In genomic region chr3:194561306-194561974, GRCh38 we compare ENCODE assay signal across 14 cellular contexts.
DNase-seq lines count a peak whose midpoint lies in the region; ATAC-seq and TF ChIP-seq lines count a peak whose summit lies in the region.
"Had no signal": no experiment of that assay in that cellular context is flagged by ENCODE, and none has a peak within 500 bp of the region (broad histone marks: within the 10 kb centered on the region; RNA-seq: fewer than 3 reads in every experiment).

No MANE protein-coding gene starts in this region.

- DNase-seq in mammary epithelial cell (peak; percentile 44), MCF 10A (ENCODE audit: unreplicated experiment) (no peak), RPMI7951 (ENCODE audit: low read depth) (peak; percentile 50), epithelial cell of esophagus (ENCODE audit: low read depth) (peak; percentile 38), progenitor cell of endocrine pancreas (ENCODE audit: low spot score, unreplicated experiment) (no peak), Karpas-422 (no peak)
- DNase-seq in stimulated activated effector memory CD8-positive, alpha-beta T cell treated with anti-CD3 and anti-CD28 coated beads, Interleukin-12 subunit alpha, Interleukin-12 subunit beta, amount 100 ng/mL, for 72 hours (ENCODE audit: low spot score in 2 of 2) = no peak
- DNase-seq: C1 segment of cervical spinal cord, hippocampal formation, mesendoderm, retina had no signal

- CTCF ChIA-PET in mammary epithelial cell (lab: Charles Lee; ENCODE audit: low non-redundant PET) (no interaction called here), MCF 10A (lab: Yijun Ruan, JAX) (interaction anchor here (1.1 kb wide), 1 partner anchor 11 kb away, joined by 3 read pairs; no protein-coding TSS in a partner anchor)

- H3K79me2 ChIP-seq in mammary epithelial cell (ENCODE audit: insufficient read depth, low read length) (no peaks in the 10 kb centered on the region), Karpas-422 (ENCODE audit: low read length) (no peaks in the 10 kb centered on the region)

- peak; percentile 65 for ATAC-seq in stimulated activated effector memory CD8-positive, alpha-beta T cell treated with anti-CD3 and anti-CD28 coated beads, Interleukin-12 subunit alpha, Interleukin-12 subunit beta, amount 100 ng/mL, for 72 hours
- no peak for ATAC-seq in GM21576 (IDR thresholded peaks at IDR 0.05; ENCODE audit: unreplicated experiment)

- in situ Hi-C loops in mammary epithelial cell (cut with MboI; ENCODE audit: low sequenced_read_pairs in 2 of 2) = no loop called here

- peaks cover 7% of the 10 kb centered on the region for H3K4me1 Mint-ChIP-seq in MCF 10A (ENCODE audit: insufficient read depth, unreplicated experiment)
- H3K4me1 Mint-ChIP-seq in stimulated activated effector memory CD8-positive, alpha-beta T cell treated with anti-CD3 and anti-CD28 coated beads, Interleukin-12 subunit alpha, Interleukin-12 subunit beta, amount 100 ng/mL, for 72 hours = peaks cover 15% of the 10 kb centered on the region
- peaks cover 7% of the 10 kb centered on the region for H3K4me1 Mint-ChIP-seq in progenitor cell of endocrine pancreas (ENCODE audit: low read depth)

- WGBS in mammary epithelial cell (ENCODE audit: low coverage, missing lambda C conversion rate) = 81% methylated on average over 7 of the region's 7 CpGs

- H3K36me3 ChIP-seq in mammary epithelial cell (ENCODE audit: insufficient read depth, low read length) (no peaks in the 10 kb centered on the region), Karpas-422 (ENCODE audit: insufficient read depth, low read length) (no peaks in the 10 kb centered on the region)

- dilution Hi-C loops in mammary epithelial cell (cut with HindIII; ENCODE audit: low sequenced_read_pairs) = no loop called here

- H2AFZ ChIP-seq in mammary epithelial cell (ENCODE audit: low read depth, low read length) = no peak overlapping the region
- H2AFZ ChIP-seq in Karpas-422 (ENCODE audit: low read length) = no peak overlapping the region

- H3K9me3 ChIP-seq in mammary epithelial cell (replicated peaks; ENCODE audit: insufficient read depth, low read length) (no peaks in the 10 kb centered on the region), Karpas-422 (ENCODE audit: low read length) (no peaks in the 10 kb centered on the region)

- H3K27me3 ChIP-seq in mammary epithelial cell (ENCODE audit: insufficient read depth, low read length) (no peaks in the 10 kb centered on the region), Karpas-422 (ENCODE audit: low read length) (no peaks in the 10 kb centered on the region; the same call in 1 of the 2 replicates)

- H3K27me3 Mint-ChIP-seq in MCF 10A (ENCODE audit: insufficient read depth, unreplicated experiment) = no peaks in the 10 kb centered on the region
- H3K27me3 Mint-ChIP-seq in progenitor cell of endocrine pancreas = no peaks in the 10 kb centered on the region

- H3K4me3 Mint-ChIP-seq in MCF 10A (ENCODE audit: unreplicated experiment) (no peak overlapping the region), progenitor cell of endocrine pancreas (ENCODE audit: low read depth) (no peak overlapping the region)
- H3K4me3 Mint-ChIP-seq in stimulated activated effector memory CD8-positive, alpha-beta T cell treated with anti-CD3 and anti-CD28 coated beads, Interleukin-12 subunit alpha, Interleukin-12 subunit beta, amount 100 ng/mL, for 72 hours = no peak overlapping the region
- H3K4me3 Mint-ChIP-seq: IgD-negative memory B cell had no signal

- TF ChIP-seq CTCF in mammary epithelial cell (conservative IDR thresholded peaks at IDR 0.05 in 1 of 2, IDR thresholded peaks at IDR 0.05 in 1 of 2; ENCODE audit: extremely low read depth in 1 of 2, insufficient read depth in 1 of 2, low read depth in 1 of 2, low read length in 2 of 2) = no peak
- no peak for TF ChIP-seq CTCF in MCF 10A (IDR thresholded peaks at IDR 0.05; ENCODE audit: unreplicated experiment)
- TF ChIP-seq CTCF in epithelial cell of esophagus (IDR thresholded peaks at IDR 0.05; ENCODE audit: insufficient read depth, low read depth, low read length, missing control alignments) = no peak
- TF ChIP-seq CTCF in progenitor cell of endocrine pancreas (IDR thresholded peaks at IDR 0.05; ENCODE audit: unreplicated experiment) = no peak

- H3K27ac ChIP-seq in mammary epithelial cell (ENCODE audit: insufficient read depth, low read depth, low read length) = no peak overlapping the region
- no peak overlapping the region for H3K27ac ChIP-seq in Karpas-422 (ENCODE audit: low read length)
- H3K27ac ChIP-seq: coronary artery had no signal

- no peak overlapping the region for H3K4me2 ChIP-seq in mammary epithelial cell (ENCODE audit: insufficient read depth, low read depth, low read length)
- no peak overlapping the region for H3K4me2 ChIP-seq in Karpas-422 (ENCODE audit: low read depth, low read length, poor library complexity, severe bottlenecking)

- POLR2A ChIA-PET in MCF 10A (lab: Yijun Ruan, JAX) = no interaction called here

- no peaks in the 10 kb centered on the region for H3K9me2 ChIP-seq in Karpas-422 (replicated peaks; ENCODE audit: insufficient read depth, low read length)

- H3K9ac ChIP-seq in mammary epithelial cell (ENCODE audit: insufficient read depth, low read length) (no peak overlapping the region), Karpas-422 (ENCODE audit: low read length) (no peak overlapping the region)

- H4K20me1 ChIP-seq in mammary epithelial cell (ENCODE audit: insufficient read depth, low read length) = no peaks in the 10 kb centered on the region
- H4K20me1 ChIP-seq in Karpas-422 (ENCODE audit: insufficient read depth, low read depth, low read length) = no peaks in the 10 kb centered on the region

- peaks cover 5% of the 10 kb centered on the region for H3K4me1 ChIP-seq in mammary epithelial cell (ENCODE audit: insufficient read depth, low read length)
- H3K4me1 ChIP-seq in Karpas-422 (ENCODE audit: low read length) = peaks cover 5% of the 10 kb centered on the region

- BruUV-seq in mammary epithelial cell (replicated peaks; lab: Mats Ljungman, UMichigan) (no TSS peak), MCF 10A (replicated peaks; lab: Mats Ljungman, UMichigan) (no TSS peak)

- no peaks in the 10 kb centered on the region for H3K9me3 Mint-ChIP-seq in MCF 10A (ENCODE audit: unreplicated experiment)
- H3K9me3 Mint-ChIP-seq in stimulated activated effector memory CD8-positive, alpha-beta T cell treated with anti-CD3 and anti-CD28 coated beads, Interleukin-12 subunit alpha, Interleukin-12 subunit beta, amount 100 ng/mL, for 72 hours = no peaks in the 10 kb centered on the region
- no peaks in the 10 kb centered on the region for H3K9me3 Mint-ChIP-seq in progenitor cell of endocrine pancreas (ENCODE audit: low read depth)
- H3K9me3 Mint-ChIP-seq: IgD-negative memory B cell had no signal

- H3K27ac Mint-ChIP-seq in MCF 10A (ENCODE audit: low read depth, unreplicated experiment) (no peak overlapping the region), progenitor cell of endocrine pancreas (no peak overlapping the region)
- peak overlapping the region; percentile 7 for H3K27ac Mint-ChIP-seq in stimulated activated effector memory CD8-positive, alpha-beta T cell treated with anti-CD3 and anti-CD28 coated beads, Interleukin-12 subunit alpha, Interleukin-12 subunit beta, amount 100 ng/mL, for 72 hours
- H3K27ac Mint-ChIP-seq: IgD-negative memory B cell had no signal

- H3K4me3 ChIP-seq in mammary epithelial cell (replicated peaks in 1 of 3; ENCODE audit: insufficient read depth in 1 of 3, low read depth in 2 of 3, low read length in 3 of 3) (no peak overlapping the region), epithelial cell of esophagus (ENCODE audit: low read length) (no peak overlapping the region), Karpas-422 (ENCODE audit: low read length) (no peak overlapping the region)
- H3K4me3 ChIP-seq: coronary artery had no signal

- H3K36me3 Mint-ChIP-seq in MCF 10A (ENCODE audit: insufficient read depth, unreplicated experiment) = no peaks in the 10 kb centered on the region
- no peaks in the 10 kb centered on the region for H3K36me3 Mint-ChIP-seq in stimulated activated effector memory CD8-positive, alpha-beta T cell treated with anti-CD3 and anti-CD28 coated beads, Interleukin-12 subunit alpha, Interleukin-12 subunit beta, amount 100 ng/mL, for 72 hours
- H3K36me3 Mint-ChIP-seq in progenitor cell of endocrine pancreas (ENCODE audit: insufficient read depth) = no peaks in the 10 kb centered on the region
- H3K36me3 Mint-ChIP-seq: IgD-negative memory B cell had no signal

- intact Hi-C loops in mammary epithelial cell (cut with micrococcal nuclease) = no loop called here
- intact Hi-C loops in MCF 10A (cut with micrococcal nuclease) = no loop called here

Comparison
In these comparisons a context has a peak if more than half of its experiments do, and no peak if none do; other contexts are left out.
1. DNase-seq: peak in mammary epithelial cell (single experiment), RPMI7951 (single experiment) and epithelial cell of esophagus (single experiment); none in MCF 10A (single experiment), stimulated activated effector memory CD8-positive, alpha-beta T cell treated with anti-CD3 and anti-CD28 coated beads, Interleukin-12 subunit alpha, Interleukin-12 subunit beta, amount 100 ng/mL, for 72 hours (0 of 2), progenitor cell of endocrine pancreas (single experiment) and Karpas-422 (single experiment).